Comparison of ENCODE assay signal across 24 cellular contexts in the genomic region with DNA sequence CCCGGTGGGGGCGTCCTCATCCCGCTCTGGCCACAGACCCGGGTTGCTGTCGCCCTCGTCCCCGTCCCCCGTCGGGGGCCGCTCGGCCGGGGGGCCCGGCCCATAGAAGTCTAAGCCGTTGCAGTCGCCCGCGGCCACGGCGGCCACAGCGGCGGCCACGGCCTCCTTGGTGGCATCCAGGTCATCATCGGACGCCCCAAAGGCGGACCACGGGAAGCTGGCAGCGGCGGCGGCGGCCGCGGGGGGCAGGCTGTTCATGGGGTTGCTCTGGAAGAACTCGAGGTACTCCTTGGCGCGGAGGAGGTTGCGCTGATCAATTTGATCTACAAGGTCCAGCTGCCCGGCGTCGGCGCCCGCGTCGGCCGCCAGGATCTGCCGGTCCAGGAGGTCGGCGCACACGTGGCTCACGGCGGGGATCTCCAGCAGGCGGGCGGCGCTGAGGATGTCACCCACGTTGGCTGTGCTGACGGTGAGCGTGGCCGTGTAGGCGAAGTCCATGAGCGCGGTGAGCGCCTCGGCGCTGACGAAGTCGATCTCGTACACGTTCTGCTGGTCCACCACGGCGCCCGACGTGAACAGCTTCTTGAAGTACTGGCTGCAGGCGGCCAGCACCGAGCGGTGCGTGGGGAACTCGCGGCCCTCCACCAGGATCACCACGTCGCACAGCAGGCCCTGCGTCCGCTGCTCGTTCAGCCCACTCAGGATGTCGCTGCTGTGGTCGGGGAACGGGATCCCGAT. TPM values are rescaled to one million over a fixed set of nuclear protein-coding genes. Genes with fewer than 3 reads are reported as not detected.
A peak's percentile ranks its signal among the peaks of the same experiment; 100 is the strongest.
DNase-seq lines count a peak whose midpoint lies in the region; ATAC-seq, FAIRE-seq and TF ChIP-seq lines count a peak whose summit lies in the region.
"Had no signal": no experiment of that assay in that cellular context is flagged by ENCODE, and none has a peak within 500 bp of the region (broad histone marks: within the 10 kb centered on the region; RNA-seq: fewer than 3 reads in every experiment).

No MANE protein-coding gene starts in this region.

- BruUV-seq in GM12878 (replicated peaks; lab: Mats Ljungman, UMichigan) (no TSS peak), HepG2 (replicated peaks; lab: Mats Ljungman, UMichigan) (no TSS peak)

- POLR2A ChIA-PET in GM12878 (lab: Charles Lee), result no interaction called here
- POLR2A ChIA-PET in HepG2 (lab: Yijun Ruan, JAX), result no interaction called here

- no peak overlapping the region for H2BK5ac ChIP-seq in trophoblast cell (ENCODE audit: low read depth, low read length, poor library complexity)

- in situ Hi-C loops in GM12878 (cut with MboI) (no loop called here), HepG2 (cut with HindIII; ENCODE audit: extremely low pct_ligation_motif_present, low pct_unique_long_range_greater_than_20kb) (no loop called here)

- H3K9ac ChIP-seq in GM12878 (ENCODE audit: control insufficient read depth, insufficient read depth, low read length), result no peak overlapping the region
- H3K9ac ChIP-seq in HepG2 (ENCODE audit: insufficient read depth, low read depth, low read length), result no peak overlapping the region
- no peak overlapping the region for H3K9ac ChIP-seq in trophoblast cell (ENCODE audit: low read length)

- no peak overlapping the region for H3K27ac ChIP-seq in GM12878 (ENCODE audit: control insufficient read depth, insufficient read depth)
- H3K27ac ChIP-seq in HepG2 (ENCODE audit: extremely low read length, insufficient read depth, low read length), result no peak overlapping the region
- no peak overlapping the region for H3K27ac ChIP-seq in trophoblast cell (ENCODE audit: low read depth, low read length)
- no peak overlapping the region for H3K27ac ChIP-seq in foreskin keratinocyte

- no peak for TF ChIP-seq EP300 in GM12878 (IDR thresholded peaks at IDR 0.05; ENCODE audit: borderline replicate concordance in 1 of 2, control insufficient read depth in 1 of 2, low read depth in 2 of 2, low read length in 2 of 2)
- TF ChIP-seq EP300 in HepG2 (IDR thresholded peaks at IDR 0.05; ENCODE audit: low read depth in 2 of 2, low read length in 2 of 2), result no peak
- no peak for TF ChIP-seq EP300 in HepG2 (CRISPR knock-in tag; IDR thresholded peaks at IDR 0.05; ENCODE audit: borderline replicate concordance)

- FAIRE-seq in GM12878 (lab: Jason Lieb, UNC) (no peak), HepG2 (lab: Jason Lieb, UNC) (no peak)
- FAIRE-seq: GM12892, GM18507, H54, HTR-8/SVneo had no signal

- H3K18ac ChIP-seq in trophoblast cell (ENCODE audit: low read length), result no peak overlapping the region

- no peak overlapping the region for H3K4me2 ChIP-seq in GM12878 (ENCODE audit: control insufficient read depth, insufficient read depth)
- no peak overlapping the region for H3K4me2 ChIP-seq in HepG2 (ENCODE audit: low read depth, low read length)
- no peak overlapping the region for H3K4me2 ChIP-seq in trophoblast cell (ENCODE audit: low read length)

- no peak overlapping the region for H3K23ac ChIP-seq in trophoblast cell (ENCODE audit: low read length)

- H3K9me3 ChIP-seq in GM12878 (replicated peaks; ENCODE audit: control insufficient read depth, insufficient read depth, low read length) (no peaks in the 10 kb centered on the region), HepG2 (ENCODE audit: low read length) (no peaks in the 10 kb centered on the region), trophoblast cell (ENCODE audit: insufficient read depth, low read depth, low read length) (peaks cover 7% of the 10 kb centered on the region)
- H3K9me3 ChIP-seq: MG63 had no signal

- DNase-seq in HT-29 (ENCODE audit: low spot score) (peak; percentile 49), GM12878 (ENCODE audit: low read depth, low spot score) (no peak), HepG2 (ENCODE audit: low spot score) (no peak), trophoblast cell (no peak), foreskin fibroblast (no peak), foreskin keratinocyte (no peak)
- DNase-seq: C1 segment of cervical spinal cord, DMS53, EL, Kasumi-1, MG63, NCI-H1092, NCI-H1436 treated with DMSO at 0.1 percent for 48 hours, NCI-H2029 treated with DMSO at 0.1 percent for 48 hours, NCI-H2171, NCI-H446 treated with DMSO at 0.1 percent for 48 hours, SIG-M5 had no signal

- peak overlapping the region; percentile 31 for H3K4ac ChIP-seq in trophoblast cell (ENCODE audit: low read depth, low read length)

- H2AK5ac ChIP-seq in trophoblast cell (ENCODE audit: low read length), result no peak overlapping the region

- no peak overlapping the region for H2AFZ ChIP-seq in GM12878 (ENCODE audit: control insufficient read depth, low read depth, low read length)
- no peak overlapping the region for H2AFZ ChIP-seq in HepG2 (ENCODE audit: low read length)
- no peak overlapping the region for H2AFZ ChIP-seq in trophoblast cell (ENCODE audit: insufficient read depth, low read length, poor library complexity)

- H3K27me3 ChIP-seq in GM12878 (replicated peaks in 1 of 2; ENCODE audit: control insufficient read depth in 2 of 2, insufficient read depth in 2 of 2, low read length in 1 of 2) (no peaks in the 10 kb centered on the region), HepG2 (ENCODE audit: control insufficient read depth in 1 of 2, insufficient read depth in 2 of 2, low read length in 2 of 2) (no peaks in the 10 kb centered on the region), trophoblast cell (ENCODE audit: insufficient read depth, low read length) (no peaks in the 10 kb centered on the region), foreskin keratinocyte (no peaks in the 10 kb centered on the region)
- H3K27me3 ChIP-seq: MG63 had no signal

- peaks cover 19% of the 10 kb centered on the region for H3K79me1 ChIP-seq in trophoblast cell (ENCODE audit: low read length)

- H3K79me2 ChIP-seq in GM12878 (ENCODE audit: control insufficient read depth, insufficient read depth, low read length) (peaks cover 67% of the 10 kb centered on the region), HepG2 (ENCODE audit: insufficient read depth, low read length) (peaks cover 68% of the 10 kb centered on the region), trophoblast cell (ENCODE audit: control insufficient read depth, insufficient read depth, low read length, poor library complexity) (peaks cover 37% of the 10 kb centered on the region)

- TF ChIP-seq POLR2A in GM12878 (IDR thresholded peaks at IDR 0.05; ENCODE audit: low read depth, low read length) (peak; percentile 36), HepG2 (IDR thresholded peaks at IDR 0.05; ENCODE audit: insufficient read depth in 1 of 2, low read depth in 2 of 2, low read length in 2 of 2) (no peak)

- H2BK120ac ChIP-seq in trophoblast cell (ENCODE audit: insufficient read depth, low read length, poor library complexity), result no peak overlapping the region

- SMC1A ChIA-PET in GM12878 (lab: Charles Lee; ENCODE audit: uncharacterized antibody, unreplicated experiment), result no interaction called here

- H4K8ac ChIP-seq in trophoblast cell (ENCODE audit: low read depth, low read length), result no peak overlapping the region

- H4K12ac ChIP-seq in trophoblast cell (ENCODE audit: low read depth, low read length), result no peak overlapping the region

- TF ChIP-seq RAD21 in GM12878 (IDR thresholded peaks at IDR 0.05; ENCODE audit: insufficient read depth, low read depth, low read length) (no peak), HepG2 (CRISPR knock-in tag; IDR thresholded peaks at IDR 0.05) (no peak)

- RAD21 ChIA-PET in GM12878 (lab: Charles Lee; ENCODE audit: unreplicated experiment), result no interaction called here

- H3K4me3 ChIP-seq in GM12878, result no peak overlapping the region
- H3K4me3 ChIP-seq in HepG2 (replicated peaks in 1 of 3; ENCODE audit: insufficient read depth in 1 of 3, low read depth in 2 of 3, low read length in 3 of 3), result no peak overlapping the region
- H3K4me3 ChIP-seq in trophoblast cell (ENCODE audit: low read depth, low read length), result no peak overlapping the region
- H3K4me3 ChIP-seq in foreskin fibroblast (ENCODE audit: low read depth in 1 of 2, low read length in 2 of 2), result no peak overlapping the region
- H3K4me3 ChIP-seq: MG63 had no signal

- H4K91ac ChIP-seq in trophoblast cell (ENCODE audit: low read depth, low read length), result no peak overlapping the region

- no peak overlapping the region for H3K14ac ChIP-seq in trophoblast cell (ENCODE audit: low read length)

- TF ChIP-seq CTCF in GM12878 (IDR thresholded peaks at IDR 0.05 in 2 of 3, conservative IDR thresholded peaks at IDR 0.05 in 1 of 3; ENCODE audit: control insufficient read depth in 2 of 3, extremely low read depth in 1 of 3, insufficient read depth in 1 of 3, low read depth in 3 of 3, low read length in 3 of 3), result no peak
- TF ChIP-seq CTCF in HepG2 (CRISPR knock-in tag; IDR thresholded peaks at IDR 0.05), result no peak
- TF ChIP-seq CTCF in foreskin fibroblast (IDR thresholded peaks at IDR 0.05; ENCODE audit: low read depth, low read length), result no peak
- no peak for TF ChIP-seq CTCF in foreskin keratinocyte (conservative IDR thresholded peaks at IDR 0.05)

- H3K4me1 ChIP-seq in GM12878 (ENCODE audit: control insufficient read depth, insufficient read depth, low read length) (peaks cover 8% of the 10 kb centered on the region; the same call in 1 of the 2 replicates), HepG2 (ENCODE audit: insufficient read depth, low read length) (peaks cover 56% of the 10 kb centered on the region), trophoblast cell (ENCODE audit: control insufficient read depth in 1 of 2, insufficient read depth in 2 of 2, low read length in 2 of 2) (peaks cover 23 to 29% of the 10 kb centered on the region in 2 experiments), foreskin keratinocyte (peaks cover 26% of the 10 kb centered on the region)

- CTCF ChIA-PET in GM12878 (lab: Yijun Ruan, JAX) (no interaction called here), HepG2 (lab: Yijun Ruan, JAX; ENCODE audit: low intra/inter-chr PET ratio, low total read pairs) (no interaction called here)

- peaks cover 27 to 45% of the 10 kb centered on the region in 2 experiments for H3K36me3 ChIP-seq in GM12878 (ENCODE audit: control insufficient read depth in 2 of 2, insufficient read depth in 2 of 2, low read length in 1 of 2)
- H3K36me3 ChIP-seq in HepG2 (replicated peaks in 1 of 2; ENCODE audit: control insufficient read depth in 1 of 2, insufficient read depth in 2 of 2, low read length in 2 of 2), result peaks cover 25 to 46% of the 10 kb centered on the region in 2 experiments
- peaks cover 57 to 58% of the 10 kb centered on the region in 2 experiments for H3K36me3 ChIP-seq in trophoblast cell (ENCODE audit: control insufficient read depth in 1 of 2, insufficient read depth in 2 of 2, low read length in 2 of 2)

- intact Hi-C loops in GM12878 (cut with micrococcal nuclease; ENCODE audit: unreplicated experiment), result no loop called here
- intact Hi-C loops in HepG2 (cut with micrococcal nuclease; ENCODE audit: unreplicated experiment), result loop anchor here (10.0 kb wide), 1 partner anchor 90 kb away; no protein-coding TSS in a partner anchor

- H4K20me1 ChIP-seq in GM12878 (ENCODE audit: control insufficient read depth, insufficient read depth) (peaks cover 13% of the 10 kb centered on the region; the same call in 1 of the 2 replicates), HepG2 (ENCODE audit: insufficient read depth, low read length) (peaks cover 39% of the 10 kb centered on the region; the same call in 1 of the 2 replicates)

- H2BK12ac ChIP-seq in trophoblast cell (ENCODE audit: low read length), result no peak overlapping the region

- WGBS in GM12878 (ENCODE audit: insufficient coverage, insufficient replicate concordance, low lambda C conversion rate, missing lambda C conversion rate), result 98% methylated on average over 59 of the region's 86 CpGs
- WGBS in HepG2 (ENCODE audit: low lambda C conversion rate), result 97% methylated on average over 51 of the region's 86 CpGs
- WGBS in trophoblast cell (ENCODE audit: extremely low coverage, insufficient coverage, insufficient read length), result no CpG with 5 or more reads among the region's 86 CpGs

- no peak for ATAC-seq in GM12878
- ATAC-seq in HepG2, result no peak
- ATAC-seq in HG02981 (IDR thresholded peaks at IDR 0.05; ENCODE audit: unreplicated experiment), result no peak
- no peak for ATAC-seq in HG03460 (IDR thresholded peaks at IDR 0.05; ENCODE audit: unreplicated experiment)
- ATAC-seq in foreskin keratinocyte, result no peak
- ATAC-seq: SK-N-SH treated with all-trans-retinoic acid at 6 μM for 48 hours had no signal

RNA-seq across cellular contexts. Expression of a gene that starts 12.1 kb away (rescaled TPM):
- total RNA-seq in HT-29 (2014; rRNA removed; shearing (Covaris generic)), result 67.4 and 72.7 TPM in 2 replicates
- 20.9 and 24.8 TPM in 2 replicates for total RNA-seq in GM12878 (2013; cell fraction: nucleolus; rRNA removed)
- total RNA-seq in GM12878 (2014; rRNA removed) (10.6 and 15.9 TPM in 2 replicates), GM12878 (2014; rRNA removed; fragmentation: Illumina TruSeq; extraction: Trizol) (3.2 TPM in 2 replicates), GM12878 (2021) (40.0 and 42.4 TPM in 2 replicates), HepG2 (2016; rRNA removed; fragmentation: Illumina TruSeq; extraction: Trizol) (3.5 and 3.6 TPM in 2 replicates), foreskin keratinocyte (18.1 and 20.1 TPM in 2 replicates)
- 2.2 TPM for polyA plus RNA-seq in GM12878 (2011; ENCODE audit: low read depth)
- polyA plus RNA-seq in GM12878 (2011; rRNA removed) (0.84 and 2.5 TPM in 2 replicates), GM12878 (2014; fragmentation: Illumina TruSeq; extraction: Trizol) (4.1 and 5.9 TPM in 2 replicates), GM12878 (2014; fragmentation: Nextera tagmentation; extraction: Ambion mirVana) (under 1 TPM; 0.26 to 0.73 TPM), GM12878 (2014; rRNA removed) (16.2 and 22.2 TPM in 2 replicates), GM12878 (2016; fragmentation: Nextera tagmentation; extraction: Ambion mirVana) (10 to 100 TPM in 1 of 2 experiments, 1 to 10 TPM in 1; 2.0 to 10.1 TPM), HepG2 (2011; rRNA removed) (4.0 and 5.5 TPM in 2 replicates), foreskin keratinocyte (10.0 and 10.4 TPM in 2 replicates)
- polyA plus RNA-seq in GM12878 (2011; cell fraction: cytosol; rRNA removed), result 4.5 and 7.6 TPM in 2 replicates
- 12.8 and 18.3 TPM in 2 replicates for polyA plus RNA-seq in GM12878 (2011; cell fraction: nucleus; rRNA removed)
- 14.1 and 15.9 TPM in 2 replicates for polyA plus RNA-seq in GM12878 (2012)
- polyA minus RNA-seq in GM12878 (2011; rRNA and poly(A)+ RNA removed), result 3.6 and 6.5 TPM in 2 replicates
- polyA minus RNA-seq in GM12878 (2011; cell fraction: cytosol; rRNA and poly(A)+ RNA removed), result 12.4 and 12.8 TPM in 2 replicates
- 3.6 and 4.7 TPM in 2 replicates for polyA minus RNA-seq in GM12878 (2011; cell fraction: nucleus; rRNA and poly(A)+ RNA removed)
- 1.8 TPM in 2 replicates for total RNA-seq in HepG2 (2016; cell fraction: cytosol; rRNA removed; fragmentation: Illumina TruSeq; extraction: Trizol; ENCODE audit: low read depth)
- 2.7 and 3.2 TPM in 2 replicates for total RNA-seq in HepG2 (2016; cell fraction: insoluble cytoplasmic fraction; rRNA removed; fragmentation: Illumina TruSeq; extraction: Trizol)
- 3.7 and 4.3 TPM in 2 replicates for total RNA-seq in HepG2 (2016; cell fraction: membrane; rRNA removed; fragmentation: Illumina TruSeq; extraction: Trizol)
- total RNA-seq in HepG2 (2016; cell fraction: nucleus; rRNA removed; fragmentation: Illumina TruSeq; extraction: Trizol), result 3.0 and 3.1 TPM in 2 replicates
- polyA plus RNA-seq in HepG2 (2011; cell fraction: cytosol; rRNA removed), result 2.9 and 4.8 TPM in 2 replicates
- polyA plus RNA-seq in HepG2 (2011; cell fraction: nucleus; rRNA removed), result 23.5 and 34.3 TPM in 2 replicates
- 4.7 and 6.0 TPM in 2 replicates for polyA plus RNA-seq in HepG2 (2012)
- polyA plus RNA-seq in HepG2 (2016; cell fraction: cytosol; fragmentation: Illumina TruSeq; extraction: Trizol; ENCODE audit: low read depth), result 0.96 and 1.2 TPM in 2 replicates
- polyA plus RNA-seq in HepG2 (2016; cell fraction: insoluble cytoplasmic fraction; fragmentation: Illumina TruSeq; extraction: Trizol; ENCODE audit: low read depth), result 4.5 and 4.8 TPM in 2 replicates
- 2.7 and 3.0 TPM in 2 replicates for polyA plus RNA-seq in HepG2 (2016; cell fraction: membrane; fragmentation: Illumina TruSeq; extraction: Trizol; ENCODE audit: low read depth)
- 9.7 and 9.9 TPM in 2 replicates for polyA plus RNA-seq in HepG2 (2016; cell fraction: nucleus; fragmentation: Illumina TruSeq; extraction: Trizol; ENCODE audit: insufficient read depth, low read depth)
- 4.3 and 12.1 TPM in 2 replicates for polyA minus RNA-seq in HepG2 (2011; rRNA and poly(A)+ RNA removed; ENCODE audit: low replicate concordance)
- 9.4 and 10.5 TPM in 2 replicates for polyA minus RNA-seq in HepG2 (2011; cell fraction: cytosol; rRNA and poly(A)+ RNA removed)
- polyA minus RNA-seq in HepG2 (2011; cell fraction: nucleus; rRNA and poly(A)+ RNA removed), result 5.0 and 5.4 TPM in 2 replicates
- 33.3 and 34.5 TPM in 2 replicates for polyA plus RNA-seq in trophoblast cell (2013)

RNA-seq across cellular contexts. Expression of a gene that starts 47.1 kb away (rescaled TPM):
- 40.6 and 40.8 TPM in 2 replicates for total RNA-seq in HT-29 (2014; rRNA removed; shearing (Covaris generic))
- total RNA-seq in GM12878 (2013; cell fraction: nucleolus; rRNA removed), result 20.6 and 22.2 TPM in 2 replicates
- 17.8 and 22.0 TPM in 2 replicates for total RNA-seq in GM12878 (2014; rRNA removed)
- 5.7 and 10.6 TPM in 2 replicates for total RNA-seq in GM12878 (2014; rRNA removed; fragmentation: Illumina TruSeq; extraction: Trizol)
- total RNA-seq in GM12878 (2021), result 23.2 and 25.1 TPM in 2 replicates
- 12.1 TPM for polyA plus RNA-seq in GM12878 (2011; ENCODE audit: low read depth)
- 2.7 and 7.7 TPM in 2 replicates for polyA plus RNA-seq in GM12878 (2011; rRNA removed)
- 11.0 and 13.0 TPM in 2 replicates for polyA plus RNA-seq in GM12878 (2011; cell fraction: cytosol; rRNA removed)
- polyA plus RNA-seq in GM12878 (2011; cell fraction: nucleus; rRNA removed), result 16.1 and 32.0 TPM in 2 replicates
- 15.2 and 24.4 TPM in 2 replicates for polyA plus RNA-seq in GM12878 (2012)
- 5.4 and 9.6 TPM in 2 replicates for polyA plus RNA-seq in GM12878 (2014; fragmentation: Illumina TruSeq; extraction: Trizol)
- polyA plus RNA-seq in GM12878 (2014; fragmentation: Nextera tagmentation; extraction: Ambion mirVana), result under 1 TPM; 0.13 to 0.40 TPM
- polyA plus RNA-seq in GM12878 (2014; rRNA removed), result 17.9 and 23.1 TPM in 2 replicates
- polyA plus RNA-seq in GM12878 (2016; fragmentation: Nextera tagmentation; extraction: Ambion mirVana), result 10 to 100 TPM; 12.0 to 13.5 TPM
- polyA minus RNA-seq in GM12878 (2011; rRNA and poly(A)+ RNA removed), result 4.2 and 14.1 TPM in 2 replicates
- 4.5 and 4.8 TPM in 2 replicates for polyA minus RNA-seq in GM12878 (2011; cell fraction: cytosol; rRNA and poly(A)+ RNA removed)
- 14.3 and 19.8 TPM in 2 replicates for polyA minus RNA-seq in GM12878 (2011; cell fraction: nucleus; rRNA and poly(A)+ RNA removed)
- 20.1 and 22.4 TPM in 2 replicates for total RNA-seq in HepG2 (2016; rRNA removed; fragmentation: Illumina TruSeq; extraction: Trizol)
- total RNA-seq in HepG2 (2016; cell fraction: cytosol; rRNA removed; fragmentation: Illumina TruSeq; extraction: Trizol; ENCODE audit: low read depth), result 4.3 and 5.1 TPM in 2 replicates
- total RNA-seq in HepG2 (2016; cell fraction: insoluble cytoplasmic fraction; rRNA removed; fragmentation: Illumina TruSeq; extraction: Trizol), result 16.7 and 23.3 TPM in 2 replicates
- 9.8 and 11.2 TPM in 2 replicates for total RNA-seq in HepG2 (2016; cell fraction: membrane; rRNA removed; fragmentation: Illumina TruSeq; extraction: Trizol)
- 9.7 and 15.2 TPM in 2 replicates for total RNA-seq in HepG2 (2016; cell fraction: nucleus; rRNA removed; fragmentation: Illumina TruSeq; extraction: Trizol)
- polyA plus RNA-seq in HepG2 (2011; rRNA removed), result 8.7 and 9.0 TPM in 2 replicates
- 11.2 and 43.1 TPM in 2 replicates for polyA plus RNA-seq in HepG2 (2011; cell fraction: cytosol; rRNA removed)
- polyA plus RNA-seq in HepG2 (2011; cell fraction: nucleus; rRNA removed), result 22.4 and 27.4 TPM in 2 replicates
- 19.1 and 20.7 TPM in 2 replicates for polyA plus RNA-seq in HepG2 (2012)
- polyA plus RNA-seq in HepG2 (2016; cell fraction: cytosol; fragmentation: Illumina TruSeq; extraction: Trizol; ENCODE audit: low read depth), result 3.3 and 3.5 TPM in 2 replicates
- polyA plus RNA-seq in HepG2 (2016; cell fraction: insoluble cytoplasmic fraction; fragmentation: Illumina TruSeq; extraction: Trizol; ENCODE audit: low read depth), result 18.2 and 33.3 TPM in 2 replicates
- polyA plus RNA-seq in HepG2 (2016; cell fraction: membrane; fragmentation: Illumina TruSeq; extraction: Trizol; ENCODE audit: low read depth), result 5.6 and 5.9 TPM in 2 replicates
- polyA plus RNA-seq in HepG2 (2016; cell fraction: nucleus; fragmentation: Illumina TruSeq; extraction: Trizol; ENCODE audit: insufficient read depth, low read depth), result 36.3 and 39.1 TPM in 2 replicates
- 12.2 and 13.9 TPM in 2 replicates for polyA minus RNA-seq in HepG2 (2011; rRNA and poly(A)+ RNA removed; ENCODE audit: low replicate concordance)
- 5.1 and 7.7 TPM in 2 replicates for polyA minus RNA-seq in HepG2 (2011; cell fraction: cytosol; rRNA and poly(A)+ RNA removed)
- polyA minus RNA-seq in HepG2 (2011; cell fraction: nucleus; rRNA and poly(A)+ RNA removed), result 14.5 and 15.1 TPM in 2 replicates
- 73.6 and 81.3 TPM in 2 replicates for polyA plus RNA-seq in trophoblast cell (2013)
- total RNA-seq in foreskin keratinocyte, result 22.0 and 23.9 TPM in 2 replicates
- 10.7 and 11.9 TPM in 2 replicates for polyA plus RNA-seq in foreskin keratinocyte
